8 cellular contexts compared by ENCODE assay signal in genomic region chr17:7352559-7352889, GRCh38. TPM values are rescaled to one million over a fixed set of nuclear protein-coding genes. Genes with fewer than 3 reads are reported as not detected.
DNase-seq lines count a peak whose midpoint lies in the region; ATAC-seq and TF ChIP-seq lines count a peak whose summit lies in the region.

No MANE protein-coding gene starts in this region.

- peaks cover 2% of the 10 kb centered on the region for H3K9me3 ChIP-seq in iPS-18c (ENCODE audit: control insufficient read depth, insufficient read depth, low read length)

- H3K9me3 Mint-ChIP-seq in activated naive CD8-positive, alpha-beta T cell (ENCODE audit: low read depth) = no peaks in the 10 kb centered on the region
- no peaks in the 10 kb centered on the region for H3K9me3 Mint-ChIP-seq in stimulated activated effector memory CD8-positive, alpha-beta T cell treated with anti-CD3 and anti-CD28 coated beads, Interleukin-12 subunit alpha, Interleukin-12 subunit beta, amount 100 ng/mL, for 72 hours

- in situ Hi-C loops in G401 (cut with HindIII; ENCODE audit: low sequenced_read_pairs) = no loop called here

- H3K27me3 Mint-ChIP-seq in activated naive CD8-positive, alpha-beta T cell = no peaks in the 10 kb centered on the region

- H3K27ac Mint-ChIP-seq in activated naive CD8-positive, alpha-beta T cell = peak overlapping the region; percentile 79
- H3K27ac Mint-ChIP-seq in stimulated activated effector memory CD8-positive, alpha-beta T cell treated with anti-CD3 and anti-CD28 coated beads, Interleukin-12 subunit alpha, Interleukin-12 subunit beta, amount 100 ng/mL, for 72 hours = peak overlapping the region; percentile 96

- peak overlapping the region; percentile 86 for H3K4me3 Mint-ChIP-seq in activated naive CD8-positive, alpha-beta T cell
- peak overlapping the region; percentile 95 for H3K4me3 Mint-ChIP-seq in stimulated activated effector memory CD8-positive, alpha-beta T cell treated with anti-CD3 and anti-CD28 coated beads, Interleukin-12 subunit alpha, Interleukin-12 subunit beta, amount 100 ng/mL, for 72 hours

- peaks cover 24% of the 10 kb centered on the region for H3K4me1 Mint-ChIP-seq in activated naive CD8-positive, alpha-beta T cell (ENCODE audit: low read depth)
- peaks cover 73% of the 10 kb centered on the region for H3K4me1 Mint-ChIP-seq in stimulated activated effector memory CD8-positive, alpha-beta T cell treated with anti-CD3 and anti-CD28 coated beads, Interleukin-12 subunit alpha, Interleukin-12 subunit beta, amount 100 ng/mL, for 72 hours

- ATAC-seq in stimulated activated effector memory CD8-positive, alpha-beta T cell treated with anti-CD3 and anti-CD28 coated beads, Interleukin-12 subunit alpha, Interleukin-12 subunit beta, amount 100 ng/mL, for 72 hours = no peak
- ATAC-seq in GM21367 (IDR thresholded peaks at IDR 0.05; ENCODE audit: unreplicated experiment) = no peak

- DNase-seq in HFF-Myc (ENCODE audit: extremely low read depth, low read depth) = no peak
- no peak for DNase-seq in stimulated activated effector memory CD8-positive, alpha-beta T cell treated with anti-CD3 and anti-CD28 coated beads, Interleukin-12 subunit alpha, Interleukin-12 subunit beta, amount 100 ng/mL, for 72 hours (ENCODE audit: low spot score in 2 of 2)
- DNase-seq in NCI-H524 treated with DMSO at 0.1 percent for 48 hours (lab: John Stamatoyannopoulos, UW) = no peak
- no peak for DNase-seq in G401 (ENCODE audit: low spot score)
- DNase-seq in NCI-H82 treated with DMSO at 0.1 percent for 48 hours (lab: John Stamatoyannopoulos, UW; ENCODE audit: unreplicated experiment) = no peak

- no peak for TF ChIP-seq CTCF in HFF-Myc (IDR thresholded peaks at IDR 0.05; ENCODE audit: low read depth, low read length, missing control alignments)

- no peaks in the 10 kb centered on the region for H3K36me3 Mint-ChIP-seq in activated naive CD8-positive, alpha-beta T cell
- peaks cover 76% of the 10 kb centered on the region for H3K36me3 Mint-ChIP-seq in stimulated activated effector memory CD8-positive, alpha-beta T cell treated with anti-CD3 and anti-CD28 coated beads, Interleukin-12 subunit alpha, Interleukin-12 subunit beta, amount 100 ng/mL, for 72 hours

- H3K4me3 ChIP-seq in HFF-Myc (replicated peaks; ENCODE audit: low read depth, low read length) = peak overlapping the region; percentile 66
- peak overlapping the region; percentile 87 for H3K4me3 ChIP-seq in iPS-18c (ENCODE audit: insufficient read depth, low read depth, low read length)

RNA-seq across cellular contexts. Expression of gene KCTD11, which starts 0.6 kb away (rescaled TPM):
- total RNA-seq in G401 (2014; rRNA removed; shearing (Covaris generic)) = 12.0 and 14.3 TPM in 2 replicates

RNA-seq across cellular contexts. Expression of gene TMEM95, which starts 2.4 kb away (rescaled TPM):
- not detected in 2 replicates for total RNA-seq in G401 (2014; rRNA removed; shearing (Covaris generic))

RNA-seq across cellular contexts. Expression of gene ACAP1, which starts 16.2 kb away (rescaled TPM):
- total RNA-seq in G401 (2014; rRNA removed; shearing (Covaris generic)) = 0.61 TPM in 1 of 2 replicates, not detected in the other

RNA-seq across cellular contexts. Expression of gene NEURL4, which starts 23.4 kb away (rescaled TPM):
- 21.4 and 50.0 TPM in 2 replicates for total RNA-seq in G401 (2014; rRNA removed; shearing (Covaris generic))

RNA-seq across cellular contexts. Expression of gene TNK1, which starts 28.4 kb away (rescaled TPM):
- total RNA-seq in G401 (2014; rRNA removed; shearing (Covaris generic)) = not detected in 2 replicates
